In the genomic region with DNA sequence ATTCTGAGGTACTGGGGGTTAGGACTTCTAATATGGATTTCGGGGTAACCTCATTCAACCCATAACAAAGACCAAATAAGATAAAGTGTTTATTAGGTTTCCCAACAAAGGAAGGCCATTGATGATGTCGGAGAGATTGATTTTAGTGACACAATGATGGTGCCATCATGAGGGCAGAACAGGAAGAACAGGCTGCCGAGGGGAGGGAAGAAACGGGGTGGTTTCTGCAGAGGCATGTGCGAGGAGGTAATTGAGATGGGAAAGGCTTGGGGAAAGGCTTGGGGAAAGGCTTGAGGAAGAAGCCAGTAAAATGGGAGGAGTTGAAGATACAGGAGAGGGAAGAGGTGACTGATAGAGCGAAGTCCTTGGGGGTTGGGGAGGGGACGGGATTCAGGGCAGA, we compare ENCODE assay signal across 14 cellular contexts. TPM values are rescaled to one million over a fixed set of nuclear protein-coding genes. Genes with fewer than 3 reads are reported as not detected.
DNase-seq lines count a peak whose midpoint lies in the region; ATAC-seq lines count a peak whose summit lies in the region.
"Had no signal": no experiment of that assay in that cellular context is flagged by ENCODE, and none has a peak within 500 bp of the region (broad histone marks: within the 10 kb centered on the region; RNA-seq: fewer than 3 reads in every experiment).

No MANE protein-coding gene starts in this region.

- intact Hi-C loops in left cardiac atrium (cut with DNase I): no loop called here

- H3K9me3 ChIP-seq in T-helper 17 cell (ENCODE audit: control insufficient read depth, low read length, poor library complexity, severe bottlenecking): no peaks in the 10 kb centered on the region
- H3K9me3 ChIP-seq: HAP-1, tibial nerve had no signal

- H3K27me3 Mint-ChIP-seq in T-helper 17 cell: no peaks in the 10 kb centered on the region
- H3K27me3 Mint-ChIP-seq: B cell had no signal

- H3K27ac Mint-ChIP-seq in T-helper 17 cell: peak overlapping the region; percentile 6
- H3K27ac Mint-ChIP-seq: B cell had no signal

- DNase-seq in CMK (ENCODE audit: low read depth): peak; percentile 26
- peak; percentile 43 for DNase-seq in HT-29 (ENCODE audit: low spot score)
- no peak for DNase-seq in T-helper 17 cell
- peak; percentile 12 for DNase-seq in iPS DF 19.7 (ENCODE audit: low read depth, low spot score)
- DNase-seq in SHP77 treated with DMSO at 0.1 percent for 48 hours (lab: John Stamatoyannopoulos, UW): no peak
- no peak for DNase-seq in NCI-H748 (lab: John Stamatoyannopoulos, UW; ENCODE audit: unreplicated experiment)
- no peak for DNase-seq in NCI-H128 (lab: John Stamatoyannopoulos, UW; ENCODE audit: unreplicated experiment)
- no peak for DNase-seq in left cardiac atrium
- DNase-seq: activated CD8-positive, alpha-beta memory T cell treated with anti-CD3 and anti-CD28 coated beads, Interleukin-2, amount 50 U/mL, for 4 hours; NCI-H1105; T1000 had no signal

- ATAC-seq in T-helper 17 cell: no peak
- ATAC-seq in left cardiac atrium: no peak

- H3K4me3 Mint-ChIP-seq in T-helper 17 cell: no peak overlapping the region
- H3K4me3 Mint-ChIP-seq: B cell had no signal

- peaks cover 18% of the 10 kb centered on the region for H3K36me3 Mint-ChIP-seq in T-helper 17 cell (ENCODE audit: low read depth)

- H3K4me1 Mint-ChIP-seq in T-helper 17 cell: peaks cover 33% of the 10 kb centered on the region

RNA-seq across cellular contexts. Expression of a gene that starts 6.2 kb away (rescaled TPM):
- total RNA-seq in HT-29 (2014; rRNA removed; shearing (Covaris generic)): 0.28 and 1.4 TPM in 2 replicates
- total RNA-seq in T-helper 17 cell (1 to 10 TPM; 7.1 to 8.6 TPM), left cardiac atrium (1 to 10 TPM; 2.3 to 3.9 TPM)

RNA-seq across cellular contexts. Expression of a gene that starts 43.9 kb away (rescaled TPM):
- 14.6 and 19.3 TPM in 2 replicates for total RNA-seq in HT-29 (2014; rRNA removed; shearing (Covaris generic))
- 1 to 10 TPM; 4.7 to 5.5 TPM for total RNA-seq in T-helper 17 cell
- 10 to 100 TPM; 15.7 to 17.2 TPM for total RNA-seq in left cardiac atrium

Comparison
In these comparisons a context has a peak if more than half of its experiments do, and no peak if none do; other contexts are left out.
1. DNase-seq: peak in CMK (single experiment), HT-29 (single experiment) and iPS DF 19.7 (single experiment); none in T-helper 17 cell (0 of 3), SHP77 treated with DMSO at 0.1 percent for 48 hours (single experiment), NCI-H748 (single experiment), NCI-H128 (single experiment) and left cardiac atrium (single experiment).